In the genomic region with DNA sequence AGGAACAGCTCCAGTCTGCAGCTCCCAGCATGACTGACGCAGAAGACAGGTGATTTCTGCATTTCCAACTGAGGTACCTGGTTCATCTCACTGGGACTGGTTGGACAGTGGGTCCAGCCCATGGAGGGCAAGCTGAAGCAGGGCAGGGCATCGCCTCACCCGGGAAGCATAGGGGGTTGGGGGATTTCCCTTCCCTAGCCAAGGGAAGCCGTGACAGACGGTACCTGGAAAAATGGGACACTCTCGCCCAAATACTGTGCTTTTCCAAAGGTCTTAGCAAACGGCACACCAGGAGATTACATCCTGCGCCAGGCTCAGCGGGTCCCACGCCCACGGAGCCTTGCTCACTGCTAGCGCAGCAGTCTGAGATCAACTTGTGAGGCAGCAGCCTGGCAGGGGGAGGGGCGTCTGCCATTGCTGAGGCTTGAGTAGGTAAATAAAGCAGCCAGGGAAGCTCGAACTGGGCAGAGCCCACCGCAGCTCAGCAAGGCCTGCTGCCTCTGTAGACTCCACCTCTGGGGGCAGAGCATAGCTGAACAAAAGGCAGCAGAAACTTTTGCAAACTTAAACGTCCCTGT, we compare ENCODE assay signal across 3 cellular contexts.
TF ChIP-seq lines count a peak whose summit lies in the region.
"Not testable (repeated sequence)": the region's sequence is repeated elsewhere in the genome, so short reads cannot be mapped to it uniquely, and the experiment has no call there.

No MANE protein-coding gene starts in this region.

TF ChIP-seq in Ishikawa, 13 proteins besides CTCF, POLR2A, EP300 and RAD21:
- TF ChIP-seq EGR1 (IDR thresholded peaks at IDR 0.05) (peak; percentile 85), YY1 (IDR thresholded peaks at IDR 0.05; ENCODE audit: low read depth) (peak; percentile 71), NFIC (IDR thresholded peaks at IDR 0.05) (peak; percentile 41; the same call in 1 of the 2 replicates)
TF ChIP-seq in Ishikawa: peak in this region for 3; not testable (repeated sequence) for 10.

TF ChIP-seq in K562, 482 proteins besides CTCF, POLR2A, EP300 and RAD21:
- TF ChIP-seq EGR1 (conservative IDR thresholded peaks at IDR 0.05) = peak; percentile 35; the same call in 1 of the 2 replicates

TF ChIP-seq in HepG2, 621 proteins besides CTCF, POLR2A, EP300 and RAD21:
- TF ChIP-seq FOXA1, SOX6 (IDR thresholded peaks at IDR 0.05): not testable (repeated sequence)
- TF ChIP-seq FOXA1 (CRISPR knock-in tag; IDR thresholded peaks at IDR 0.05) (peak; percentile 49; the same call in 1 of the 2 replicates), SOX6 (CRISPR knock-in tag; IDR thresholded peaks at IDR 0.05) (0 out of 2 replicates have a peak, but pooled peaks have one; percentile 26), FOXA3 (CRISPR knock-in tag; IDR thresholded peaks at IDR 0.05) (0 out of 2 replicates have a peak, but pooled peaks have one; percentile 12), ZNF292 (CRISPR knock-in tag; IDR thresholded peaks at IDR 0.05; ENCODE audit: borderline replicate concordance, low read depth) (peak; percentile 74; the same call in 1 of the 2 replicates), HOXA3 (CRISPR knock-in tag; IDR thresholded peaks at IDR 0.05) (0 out of 2 replicates have a peak, but pooled peaks have one; percentile 10)
- TF ChIP-seq, protein P1, sequence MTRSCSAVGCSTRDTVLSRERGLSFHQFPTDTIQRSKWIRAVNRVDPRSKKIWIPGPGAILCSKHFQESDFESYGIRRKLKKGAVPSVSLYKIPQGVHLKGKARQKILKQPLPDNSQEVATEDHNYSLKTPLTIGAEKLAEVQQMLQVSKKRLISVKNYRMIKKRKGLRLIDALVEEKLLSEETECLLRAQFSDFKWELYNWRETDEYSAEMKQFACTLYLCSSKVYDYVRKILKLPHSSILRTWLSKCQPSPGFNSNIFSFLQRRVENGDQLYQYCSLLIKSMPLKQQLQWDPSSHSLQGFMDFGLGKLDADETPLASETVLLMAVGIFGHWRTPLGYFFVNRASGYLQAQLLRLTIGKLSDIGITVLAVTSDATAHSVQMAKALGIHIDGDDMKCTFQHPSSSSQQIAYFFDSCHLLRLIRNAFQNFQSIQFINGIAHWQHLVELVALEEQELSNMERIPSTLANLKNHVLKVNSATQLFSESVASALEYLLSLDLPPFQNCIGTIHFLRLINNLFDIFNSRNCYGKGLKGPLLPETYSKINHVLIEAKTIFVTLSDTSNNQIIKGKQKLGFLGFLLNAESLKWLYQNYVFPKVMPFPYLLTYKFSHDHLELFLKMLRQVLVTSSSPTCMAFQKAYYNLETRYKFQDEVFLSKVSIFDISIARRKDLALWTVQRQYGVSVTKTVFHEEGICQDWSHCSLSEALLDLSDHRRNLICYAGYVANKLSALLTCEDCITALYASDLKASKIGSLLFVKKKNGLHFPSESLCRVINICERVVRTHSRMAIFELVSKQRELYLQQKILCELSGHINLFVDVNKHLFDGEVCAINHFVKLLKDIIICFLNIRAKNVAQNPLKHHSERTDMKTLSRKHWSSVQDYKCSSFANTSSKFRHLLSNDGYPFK (CRISPR knock-in tag; IDR thresholded peaks at IDR 0.05; ENCODE audit: borderline replicate concordance) = 0 out of 2 replicates have a peak, but pooled peaks have one; percentile 20
- TF ChIP-seq, protein P2, sequence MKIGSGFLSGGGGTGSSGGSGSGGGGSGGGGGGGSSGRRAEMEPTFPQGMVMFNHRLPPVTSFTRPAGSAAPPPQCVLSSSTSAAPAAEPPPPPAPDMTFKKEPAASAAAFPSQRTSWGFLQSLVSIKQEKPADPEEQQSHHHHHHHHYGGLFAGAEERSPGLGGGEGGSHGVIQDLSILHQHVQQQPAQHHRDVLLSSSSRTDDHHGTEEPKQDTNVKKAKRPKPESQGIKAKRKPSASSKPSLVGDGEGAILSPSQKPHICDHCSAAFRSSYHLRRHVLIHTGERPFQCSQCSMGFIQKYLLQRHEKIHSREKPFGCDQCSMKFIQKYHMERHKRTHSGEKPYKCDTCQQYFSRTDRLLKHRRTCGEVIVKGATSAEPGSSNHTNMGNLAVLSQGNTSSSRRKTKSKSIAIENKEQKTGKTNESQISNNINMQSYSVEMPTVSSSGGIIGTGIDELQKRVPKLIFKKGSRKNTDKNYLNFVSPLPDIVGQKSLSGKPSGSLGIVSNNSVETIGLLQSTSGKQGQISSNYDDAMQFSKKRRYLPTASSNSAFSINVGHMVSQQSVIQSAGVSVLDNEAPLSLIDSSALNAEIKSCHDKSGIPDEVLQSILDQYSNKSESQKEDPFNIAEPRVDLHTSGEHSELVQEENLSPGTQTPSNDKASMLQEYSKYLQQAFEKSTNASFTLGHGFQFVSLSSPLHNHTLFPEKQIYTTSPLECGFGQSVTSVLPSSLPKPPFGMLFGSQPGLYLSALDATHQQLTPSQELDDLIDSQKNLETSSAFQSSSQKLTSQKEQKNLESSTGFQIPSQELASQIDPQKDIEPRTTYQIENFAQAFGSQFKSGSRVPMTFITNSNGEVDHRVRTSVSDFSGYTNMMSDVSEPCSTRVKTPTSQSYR (CRISPR knock-in tag; IDR thresholded peaks at IDR 0.05; ENCODE audit: borderline replicate concordance) = peak; percentile 69; the same call in 1 of the 2 replicates
- TF ChIP-seq, protein P3, sequence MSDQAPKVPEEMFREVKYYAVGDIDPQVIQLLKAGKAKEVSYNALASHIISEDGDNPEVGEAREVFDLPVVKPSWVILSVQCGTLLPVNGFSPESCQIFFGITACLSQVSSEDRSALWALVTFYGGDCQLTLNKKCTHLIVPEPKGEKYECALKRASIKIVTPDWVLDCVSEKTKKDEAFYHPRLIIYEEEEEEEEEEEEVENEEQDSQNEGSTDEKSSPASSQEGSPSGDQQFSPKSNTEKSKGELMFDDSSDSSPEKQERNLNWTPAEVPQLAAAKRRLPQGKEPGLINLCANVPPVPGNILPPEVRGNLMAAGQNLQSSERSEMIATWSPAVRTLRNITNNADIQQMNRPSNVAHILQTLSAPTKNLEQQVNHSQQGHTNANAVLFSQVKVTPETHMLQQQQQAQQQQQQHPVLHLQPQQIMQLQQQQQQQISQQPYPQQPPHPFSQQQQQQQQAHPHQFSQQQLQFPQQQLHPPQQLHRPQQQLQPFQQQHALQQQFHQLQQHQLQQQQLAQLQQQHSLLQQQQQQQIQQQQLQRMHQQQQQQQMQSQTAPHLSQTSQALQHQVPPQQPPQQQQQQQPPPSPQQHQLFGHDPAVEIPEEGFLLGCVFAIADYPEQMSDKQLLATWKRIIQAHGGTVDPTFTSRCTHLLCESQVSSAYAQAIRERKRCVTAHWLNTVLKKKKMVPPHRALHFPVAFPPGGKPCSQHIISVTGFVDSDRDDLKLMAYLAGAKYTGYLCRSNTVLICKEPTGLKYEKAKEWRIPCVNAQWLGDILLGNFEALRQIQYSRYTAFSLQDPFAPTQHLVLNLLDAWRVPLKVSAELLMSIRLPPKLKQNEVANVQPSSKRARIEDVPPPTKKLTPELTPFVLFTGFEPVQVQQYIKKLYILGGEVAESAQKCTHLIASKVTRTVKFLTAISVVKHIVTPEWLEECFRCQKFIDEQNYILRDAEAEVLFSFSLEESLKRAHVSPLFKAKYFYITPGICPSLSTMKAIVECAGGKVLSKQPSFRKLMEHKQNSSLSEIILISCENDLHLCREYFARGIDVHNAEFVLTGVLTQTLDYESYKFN (CRISPR knock-in tag; conservative IDR thresholded peaks at IDR 0.05) = 0 out of 2 replicates have a peak, but pooled peaks have one; percentile 2
- TF ChIP-seq, protein P4, sequence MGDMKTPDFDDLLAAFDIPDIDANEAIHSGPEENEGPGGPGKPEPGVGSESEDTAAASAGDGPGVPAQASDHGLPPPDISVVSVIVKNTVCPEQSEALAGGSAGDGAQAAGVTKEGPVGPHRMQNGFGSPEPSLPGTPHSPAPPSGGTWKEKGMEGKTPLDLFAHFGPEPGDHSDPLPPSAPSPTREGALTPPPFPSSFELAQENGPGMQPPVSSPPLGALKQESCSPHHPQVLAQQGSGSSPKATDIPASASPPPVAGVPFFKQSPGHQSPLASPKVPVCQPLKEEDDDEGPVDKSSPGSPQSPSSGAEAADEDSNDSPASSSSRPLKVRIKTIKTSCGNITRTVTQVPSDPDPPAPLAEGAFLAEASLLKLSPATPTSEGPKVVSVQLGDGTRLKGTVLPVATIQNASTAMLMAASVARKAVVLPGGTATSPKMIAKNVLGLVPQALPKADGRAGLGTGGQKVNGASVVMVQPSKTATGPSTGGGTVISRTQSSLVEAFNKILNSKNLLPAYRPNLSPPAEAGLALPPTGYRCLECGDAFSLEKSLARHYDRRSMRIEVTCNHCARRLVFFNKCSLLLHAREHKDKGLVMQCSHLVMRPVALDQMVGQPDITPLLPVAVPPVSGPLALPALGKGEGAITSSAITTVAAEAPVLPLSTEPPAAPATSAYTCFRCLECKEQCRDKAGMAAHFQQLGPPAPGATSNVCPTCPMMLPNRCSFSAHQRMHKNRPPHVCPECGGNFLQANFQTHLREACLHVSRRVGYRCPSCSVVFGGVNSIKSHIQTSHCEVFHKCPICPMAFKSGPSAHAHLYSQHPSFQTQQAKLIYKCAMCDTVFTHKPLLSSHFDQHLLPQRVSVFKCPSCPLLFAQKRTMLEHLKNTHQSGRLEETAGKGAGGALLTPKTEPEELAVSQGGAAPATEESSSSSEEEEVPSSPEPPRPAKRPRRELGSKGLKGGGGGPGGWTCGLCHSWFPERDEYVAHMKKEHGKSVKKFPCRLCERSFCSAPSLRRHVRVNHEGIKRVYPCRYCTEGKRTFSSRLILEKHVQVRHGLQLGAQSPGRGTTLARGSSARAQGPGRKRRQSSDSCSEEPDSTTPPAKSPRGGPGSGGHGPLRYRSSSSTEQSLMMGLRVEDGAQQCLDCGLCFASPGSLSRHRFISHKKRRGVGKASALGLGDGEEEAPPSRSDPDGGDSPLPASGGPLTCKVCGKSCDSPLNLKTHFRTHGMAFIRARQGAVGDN (CRISPR knock-in tag; IDR thresholded peaks at IDR 0.05) = peak; percentile 58
